Comparison of ENCODE assay signal across 8 cellular contexts in genomic region chr11:72433455-72434061, GRCh38. TPM values are rescaled to one million over a fixed set of nuclear protein-coding genes. Genes with fewer than 3 reads are reported as not detected.
DNase-seq lines count a peak whose midpoint lies in the region; ATAC-seq and TF ChIP-seq lines count a peak whose summit lies in the region.

No MANE protein-coding gene starts in this region.

- H3K4me3 ChIP-seq in Peyer's patch, result peak overlapping the region; percentile 72 to 94 (median 80)

- H3K4me1 ChIP-seq in Peyer's patch, result peaks cover 0 to 12% (median 0%) of the 10 kb centered on the region in 4 donors

- no peaks in the 10 kb centered on the region for H3K9me3 Mint-ChIP-seq in progenitor cell of endocrine pancreas (ENCODE audit: low read depth)

- H3K9me3 ChIP-seq in Peyer's patch, result no peaks in the 10 kb centered on the region

- TF ChIP-seq POLR2A in Peyer's patch (IDR thresholded peaks at IDR 0.05), result no peak

- H3K27ac ChIP-seq in Peyer's patch (peak overlapping the region; percentile 82 to 98 (median 90)), epithelial cell of prostate (peak overlapping the region; percentile 71)

- H3K27ac Mint-ChIP-seq in progenitor cell of endocrine pancreas, result peak overlapping the region; percentile 95

- H3K27me3 ChIP-seq in Peyer's patch, result no peaks in the 10 kb centered on the region

- peak overlapping the region; percentile 88 for H3K4me3 Mint-ChIP-seq in progenitor cell of endocrine pancreas (ENCODE audit: low read depth)

- DNase-seq in Peyer's patch, result peak in 1 of 3 donors; percentile 20
- DNase-seq in epithelial cell of prostate (ENCODE audit: low read depth, low spot score), result no peak
- no peak for DNase-seq in progenitor cell of endocrine pancreas (ENCODE audit: low spot score, unreplicated experiment)
- no peak for DNase-seq in NCI-H446 treated with DMSO at 0.1 percent for 48 hours (lab: John Stamatoyannopoulos, UW)
- no peak for DNase-seq in stimulated activated CD4-positive, alpha-beta T cell treated with anti-CD3 and anti-CD28 coated beads, Interleukin-4, amount 100 ng/mL, for 4 hours

- TF ChIP-seq CTCF in Peyer's patch (IDR thresholded peaks at IDR 0.05) (no peak), progenitor cell of endocrine pancreas (IDR thresholded peaks at IDR 0.05; ENCODE audit: unreplicated experiment) (no peak)

- no peaks in the 10 kb centered on the region for H3K36me3 Mint-ChIP-seq in progenitor cell of endocrine pancreas (ENCODE audit: insufficient read depth)

- peaks cover 7% of the 10 kb centered on the region for H3K4me1 Mint-ChIP-seq in progenitor cell of endocrine pancreas (ENCODE audit: low read depth)

- ATAC-seq in GM21515 (IDR thresholded peaks at IDR 0.05; ENCODE audit: unreplicated experiment), result peak; percentile 7
- no peak for ATAC-seq in HG03469 (IDR thresholded peaks at IDR 0.05; ENCODE audit: unreplicated experiment)
- no peak for ATAC-seq in HG03108 (IDR thresholded peaks at IDR 0.05; ENCODE audit: unreplicated experiment)

- no peaks in the 10 kb centered on the region for H3K27me3 Mint-ChIP-seq in progenitor cell of endocrine pancreas

- H3K36me3 ChIP-seq in Peyer's patch, result no peaks in the 10 kb centered on the region

RNA-seq across cellular contexts. Expression of gene CLPB, which starts 0.8 kb away (rescaled TPM):
- 10 to 100 TPM; 16.5 to 78.4 (median 20.6) TPM for total RNA-seq in Peyer's patch
- 19.5 and 21.1 TPM in 2 replicates for total RNA-seq in progenitor cell of endocrine pancreas
